1 cellular context compared by ENCODE assay signal in genomic region chr14:105006831-105007592, GRCh38.
TF ChIP-seq lines count a peak whose summit lies in the region.

No MANE protein-coding gene starts in this region.

TF ChIP-seq in HCT116, 20 proteins besides CTCF, POLR2A, EP300 and RAD21 (continued from another document):
- no peak for TF ChIP-seq MAX (IDR thresholded peaks at IDR 0.05)
